In the genomic region with DNA sequence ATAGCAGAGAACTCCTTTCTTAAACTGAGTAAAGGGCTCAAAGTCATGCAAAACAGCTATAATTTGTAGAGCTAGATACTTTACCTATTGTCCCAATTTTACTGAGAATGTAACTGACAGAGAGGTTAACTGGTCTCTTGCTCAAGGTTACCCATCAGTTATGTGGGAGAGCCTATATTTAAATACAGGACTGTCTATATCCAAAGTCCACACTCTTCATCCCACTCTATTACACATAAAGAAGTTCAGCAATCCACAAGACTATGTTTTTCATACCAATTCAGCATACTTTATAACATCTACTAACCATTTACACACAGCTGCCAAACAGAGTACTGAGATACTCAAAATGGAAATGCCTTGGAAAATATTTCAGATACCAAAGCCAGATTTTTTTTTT, we compare ENCODE assay signal across 12 cellular contexts.
"Had no signal": no experiment of that assay in that cellular context is flagged by ENCODE, and none has a peak within 500 bp of the region (broad histone marks: within the 10 kb centered on the region; RNA-seq: fewer than 3 reads in every experiment).

No MANE protein-coding gene starts in this region.

- H3K27ac Mint-ChIP-seq: activated naive CD4-positive, alpha-beta T cell treated with anti-CD3 and anti-CD28 coated beads for 36 hours; activated naive CD8-positive, alpha-beta T cell treated with anti-CD3 and anti-CD28 coated beads, Interleukin-2, amount 50 U/mL, for 24 hours; activated T-helper 2 cell treated with anti-CD3 and anti-CD28 coated beads, Interferon-gamma antibody, Interleukin-2, Interleukin-4, amounts not matched to agents 10 μg/mL and 5 μg/mL and 100 μg/mL, durations not matched to agents 14 hours and 24 hours and 36 hours; endodermal cell; neural progenitor cell; stimulated activated effector memory CD8-positive, alpha-beta T cell treated with anti-CD3 and anti-CD28 coated beads, Interleukin-12 subunit alpha, Interleukin-12 subunit beta, amount 100 ng/mL, for 72 hours had no signal

- H3K4me2 ChIP-seq: neural progenitor cell had no signal

- H3K9me3 ChIP-seq: ascending aorta, gastroesophageal sphincter, ovary had no signal

- H3K27ac ChIP-seq: ascending aorta, gastroesophageal sphincter, neural progenitor cell, ovary had no signal

- H2AFZ ChIP-seq: neural progenitor cell had no signal

- H3K4me3 ChIP-seq: ascending aorta, gastroesophageal sphincter, neural progenitor cell, ovary had no signal

- H3K36me3 Mint-ChIP-seq: neural progenitor cell; stimulated activated effector memory CD8-positive, alpha-beta T cell treated with anti-CD3 and anti-CD28 coated beads, Interleukin-12 subunit alpha, Interleukin-12 subunit beta, amount 100 ng/mL, for 72 hours had no signal

- H3K4me3 Mint-ChIP-seq: activated naive CD4-positive, alpha-beta T cell treated with anti-CD3 and anti-CD28 coated beads for 36 hours; activated naive CD8-positive, alpha-beta T cell treated with anti-CD3 and anti-CD28 coated beads, Interleukin-2, amount 50 U/mL, for 24 hours; endodermal cell; neural progenitor cell; stimulated activated effector memory CD8-positive, alpha-beta T cell treated with anti-CD3 and anti-CD28 coated beads, Interleukin-12 subunit alpha, Interleukin-12 subunit beta, amount 100 ng/mL, for 72 hours had no signal

- H3K27me3 ChIP-seq: ascending aorta, gastroesophageal sphincter, neural progenitor cell, ovary had no signal

- FAIRE-seq: bronchial epithelial cell had no signal

- H3K9me3 Mint-ChIP-seq: activated naive CD4-positive, alpha-beta T cell treated with anti-CD3 and anti-CD28 coated beads for 36 hours; activated naive CD8-positive, alpha-beta T cell treated with anti-CD3 and anti-CD28 coated beads, Interleukin-2, amount 50 U/mL, for 24 hours; activated T-helper 2 cell treated with anti-CD3 and anti-CD28 coated beads, Interferon-gamma antibody, Interleukin-2, Interleukin-4, amounts not matched to agents 10 μg/mL and 5 μg/mL and 100 μg/mL, durations not matched to agents 14 hours and 24 hours and 36 hours; endodermal cell; neural progenitor cell; stimulated activated effector memory CD8-positive, alpha-beta T cell treated with anti-CD3 and anti-CD28 coated beads, Interleukin-12 subunit alpha, Interleukin-12 subunit beta, amount 100 ng/mL, for 72 hours had no signal

- H3K4me1 Mint-ChIP-seq: activated naive CD8-positive, alpha-beta T cell treated with anti-CD3 and anti-CD28 coated beads, Interleukin-2, amount 50 U/mL, for 24 hours; neural progenitor cell; stimulated activated effector memory CD8-positive, alpha-beta T cell treated with anti-CD3 and anti-CD28 coated beads, Interleukin-12 subunit alpha, Interleukin-12 subunit beta, amount 100 ng/mL, for 72 hours had no signal

- H3K4me1 ChIP-seq: ascending aorta, gastroesophageal sphincter had no signal

- DNase-seq: activated CD4-positive, alpha-beta T cell treated with anti-CD3 and anti-CD28 coated beads, Interleukin-2, amount 50 U/mL, for 48 hours; activated naive CD4-positive, alpha-beta T cell treated with anti-CD3 and anti-CD28 coated beads for 36 hours; activated naive CD8-positive, alpha-beta T cell treated with anti-CD3 and anti-CD28 coated beads, Interleukin-2, amount 50 U/mL, for 24 hours; activated T-cell treated with anti-CD3 and anti-CD28 coated beads, Interleukin-2, amount 50 U/mL, for 1 hour; endodermal cell; ovary had no signal

- H3K27me3 Mint-ChIP-seq: activated naive CD8-positive, alpha-beta T cell treated with anti-CD3 and anti-CD28 coated beads, Interleukin-2, amount 50 U/mL, for 24 hours had no signal

- ATAC-seq: activated naive CD8-positive, alpha-beta T cell treated with anti-CD3 and anti-CD28 coated beads, Interleukin-2, amount 50 U/mL, for 24 hours; gastroesophageal sphincter; stimulated activated effector memory CD8-positive, alpha-beta T cell treated with anti-CD3 and anti-CD28 coated beads, Interleukin-12 subunit alpha, Interleukin-12 subunit beta, amount 100 ng/mL, for 72 hours had no signal

- H3K36me3 ChIP-seq: ascending aorta, gastroesophageal sphincter, neural progenitor cell, ovary had no signal
